Comparison of ENCODE assay signal across 1 cellular context in the genomic region with DNA sequence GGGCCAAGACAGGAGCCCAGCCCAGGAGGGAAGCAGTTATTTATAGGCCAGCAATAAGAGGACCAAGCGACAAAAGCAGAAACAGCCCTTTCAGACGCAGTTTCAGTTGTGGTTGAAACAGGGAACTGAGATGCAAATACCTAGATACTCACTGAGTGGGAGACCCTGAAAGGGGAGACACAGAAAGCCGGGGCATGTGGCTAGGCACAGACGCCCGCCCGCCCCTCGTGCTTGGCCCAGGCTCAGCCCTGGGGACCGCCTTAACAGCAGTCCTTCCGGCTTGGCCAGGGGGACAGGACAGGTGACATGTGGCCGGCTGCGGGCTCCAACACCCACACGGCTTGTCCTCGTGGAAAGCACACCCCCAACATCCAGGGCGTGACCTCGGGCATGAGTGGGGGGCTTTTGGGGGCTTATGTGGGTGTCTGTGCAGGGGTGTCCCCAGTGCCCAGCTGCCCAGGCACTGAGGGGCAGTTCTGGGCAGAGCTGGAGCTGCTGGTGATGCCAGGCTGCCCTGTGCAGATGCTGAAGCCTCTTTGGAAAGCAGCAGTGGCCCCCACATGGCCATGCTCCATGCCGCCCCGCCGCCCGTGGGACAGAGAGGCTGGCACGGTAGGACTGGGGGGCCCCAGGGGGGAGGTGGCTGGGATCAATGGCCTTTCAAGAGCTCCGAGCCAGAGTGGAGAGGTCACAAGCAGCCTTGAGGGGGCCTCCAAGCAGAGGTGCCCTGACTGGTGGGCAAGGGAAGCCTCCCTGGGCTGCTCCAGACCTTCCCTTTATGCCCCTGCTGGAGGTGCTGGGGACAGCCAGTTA.
A peak's percentile ranks its signal among the peaks of the same experiment; 100 is the strongest.
TF ChIP-seq lines count a peak whose summit lies in the region.

No MANE protein-coding gene starts in this region.

TF ChIP-seq in GM12878, 131 proteins besides CTCF, POLR2A, EP300 and RAD21 (continued from another document and continues in another):
- TF ChIP-seq, protein P1, sequence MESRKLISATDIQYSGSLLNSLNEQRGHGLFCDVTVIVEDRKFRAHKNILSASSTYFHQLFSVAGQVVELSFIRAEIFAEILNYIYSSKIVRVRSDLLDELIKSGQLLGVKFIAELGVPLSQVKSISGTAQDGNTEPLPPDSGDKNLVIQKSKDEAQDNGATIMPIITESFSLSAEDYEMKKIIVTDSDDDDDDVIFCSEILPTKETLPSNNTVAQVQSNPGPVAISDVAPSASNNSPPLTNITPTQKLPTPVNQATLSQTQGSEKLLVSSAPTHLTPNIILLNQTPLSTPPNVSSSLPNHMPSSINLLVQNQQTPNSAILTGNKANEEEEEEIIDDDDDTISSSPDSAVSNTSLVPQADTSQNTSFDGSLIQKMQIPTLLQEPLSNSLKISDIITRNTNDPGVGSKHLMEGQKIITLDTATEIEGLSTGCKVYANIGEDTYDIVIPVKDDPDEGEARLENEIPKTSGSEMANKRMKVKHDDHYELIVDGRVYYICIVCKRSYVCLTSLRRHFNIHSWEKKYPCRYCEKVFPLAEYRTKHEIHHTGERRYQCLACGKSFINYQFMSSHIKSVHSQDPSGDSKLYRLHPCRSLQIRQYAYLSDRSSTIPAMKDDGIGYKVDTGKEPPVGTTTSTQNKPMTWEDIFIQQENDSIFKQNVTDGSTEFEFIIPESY (IDR thresholded peaks at IDR 0.05), result no peak
- TF ChIP-seq NR2C2 (IDR thresholded peaks at IDR 0.05; ENCODE audit: borderline replicate concordance, control insufficient read depth, insufficient read length, low read depth), result no peak
- TF ChIP-seq, protein P2, sequence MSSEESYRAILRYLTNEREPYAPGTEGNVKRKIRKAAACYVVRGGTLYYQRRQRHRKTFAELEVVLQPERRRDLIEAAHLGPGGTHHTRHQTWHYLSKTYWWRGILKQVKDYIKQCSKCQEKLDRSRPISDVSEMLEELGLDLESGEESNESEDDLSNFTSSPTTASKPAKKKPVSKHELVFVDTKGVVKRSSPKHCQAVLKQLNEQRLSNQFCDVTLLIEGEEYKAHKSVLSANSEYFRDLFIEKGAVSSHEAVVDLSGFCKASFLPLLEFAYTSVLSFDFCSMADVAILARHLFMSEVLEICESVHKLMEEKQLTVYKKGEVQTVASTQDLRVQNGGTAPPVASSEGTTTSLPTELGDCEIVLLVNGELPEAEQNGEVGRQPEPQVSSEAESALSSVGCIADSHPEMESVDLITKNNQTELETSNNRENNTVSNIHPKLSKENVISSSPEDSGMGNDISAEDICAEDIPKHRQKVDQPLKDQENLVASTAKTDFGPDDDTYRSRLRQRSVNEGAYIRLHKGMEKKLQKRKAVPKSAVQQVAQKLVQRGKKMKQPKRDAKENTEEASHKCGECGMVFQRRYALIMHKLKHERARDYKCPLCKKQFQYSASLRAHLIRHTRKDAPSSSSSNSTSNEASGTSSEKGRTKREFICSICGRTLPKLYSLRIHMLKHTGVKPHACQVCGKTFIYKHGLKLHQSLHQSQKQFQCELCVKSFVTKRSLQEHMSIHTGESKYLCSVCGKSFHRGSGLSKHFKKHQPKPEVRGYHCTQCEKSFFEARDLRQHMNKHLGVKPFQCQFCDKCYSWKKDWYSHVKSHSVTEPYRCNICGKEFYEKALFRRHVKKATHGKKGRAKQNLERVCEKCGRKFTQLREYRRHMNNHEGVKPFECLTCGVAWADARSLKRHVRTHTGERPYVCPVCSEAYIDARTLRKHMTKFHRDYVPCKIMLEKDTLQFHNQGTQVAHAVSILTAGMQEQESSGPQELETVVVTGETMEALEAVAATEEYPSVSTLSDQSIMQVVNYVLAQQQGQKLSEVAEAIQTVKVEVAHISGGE (CRISPR knock-in tag; IDR thresholded peaks at IDR 0.05), result no peak
- TF ChIP-seq, protein P3, sequence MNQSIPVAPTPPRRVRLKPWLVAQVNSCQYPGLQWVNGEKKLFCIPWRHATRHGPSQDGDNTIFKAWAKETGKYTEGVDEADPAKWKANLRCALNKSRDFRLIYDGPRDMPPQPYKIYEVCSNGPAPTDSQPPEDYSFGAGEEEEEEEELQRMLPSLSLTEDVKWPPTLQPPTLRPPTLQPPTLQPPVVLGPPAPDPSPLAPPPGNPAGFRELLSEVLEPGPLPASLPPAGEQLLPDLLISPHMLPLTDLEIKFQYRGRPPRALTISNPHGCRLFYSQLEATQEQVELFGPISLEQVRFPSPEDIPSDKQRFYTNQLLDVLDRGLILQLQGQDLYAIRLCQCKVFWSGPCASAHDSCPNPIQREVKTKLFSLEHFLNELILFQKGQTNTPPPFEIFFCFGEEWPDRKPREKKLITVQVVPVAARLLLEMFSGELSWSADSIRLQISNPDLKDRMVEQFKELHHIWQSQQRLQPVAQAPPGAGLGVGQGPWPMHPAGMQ (IDR thresholded peaks at IDR 0.05; ENCODE audit: borderline replicate concordance), result no peak
- TF ChIP-seq ZNF217 (IDR thresholded peaks at IDR 0.05), result peak; percentile 45; the same call in 1 of the 2 replicates
- no peak for TF ChIP-seq PAX8 (IDR thresholded peaks at IDR 0.05)
- no peak for TF ChIP-seq NFXL1 (IDR thresholded peaks at IDR 0.05; ENCODE audit: borderline replicate concordance)
- peak; percentile 76 to 88; a peak in 2 of 4 replicates for TF ChIP-seq BHLHE40 (IDR thresholded peaks at IDR 0.05; ENCODE audit: borderline replicate concordance in 1 of 2, low read depth in 2 of 2, low read length in 1 of 2)
- TF ChIP-seq ZNF207 (IDR thresholded peaks at IDR 0.05; ENCODE audit: borderline replicate concordance), result peak; percentile 40; the same call in 1 of the 2 replicates
- TF ChIP-seq TBL1XR1 (IDR thresholded peaks at IDR 0.05; ENCODE audit: low read depth, low read length), result peak; percentile 94
- TF ChIP-seq IKZF1 (conservative IDR thresholded peaks at IDR 0.05), result peak; percentile 91
- no peak for TF ChIP-seq YBX1 (IDR thresholded peaks at IDR 0.05)
- TF ChIP-seq IRF4 (IDR thresholded peaks at IDR 0.05; ENCODE audit: low read depth, low read length), result peak; percentile 95
- TF ChIP-seq NRF1 (conservative IDR thresholded peaks at IDR 0.05; ENCODE audit: low read depth, low read length), result no peak
- TF ChIP-seq POLR2AphosphoS5 (IDR thresholded peaks at IDR 0.05; ENCODE audit: low read length), result no peak
- TF ChIP-seq, protein P4, sequence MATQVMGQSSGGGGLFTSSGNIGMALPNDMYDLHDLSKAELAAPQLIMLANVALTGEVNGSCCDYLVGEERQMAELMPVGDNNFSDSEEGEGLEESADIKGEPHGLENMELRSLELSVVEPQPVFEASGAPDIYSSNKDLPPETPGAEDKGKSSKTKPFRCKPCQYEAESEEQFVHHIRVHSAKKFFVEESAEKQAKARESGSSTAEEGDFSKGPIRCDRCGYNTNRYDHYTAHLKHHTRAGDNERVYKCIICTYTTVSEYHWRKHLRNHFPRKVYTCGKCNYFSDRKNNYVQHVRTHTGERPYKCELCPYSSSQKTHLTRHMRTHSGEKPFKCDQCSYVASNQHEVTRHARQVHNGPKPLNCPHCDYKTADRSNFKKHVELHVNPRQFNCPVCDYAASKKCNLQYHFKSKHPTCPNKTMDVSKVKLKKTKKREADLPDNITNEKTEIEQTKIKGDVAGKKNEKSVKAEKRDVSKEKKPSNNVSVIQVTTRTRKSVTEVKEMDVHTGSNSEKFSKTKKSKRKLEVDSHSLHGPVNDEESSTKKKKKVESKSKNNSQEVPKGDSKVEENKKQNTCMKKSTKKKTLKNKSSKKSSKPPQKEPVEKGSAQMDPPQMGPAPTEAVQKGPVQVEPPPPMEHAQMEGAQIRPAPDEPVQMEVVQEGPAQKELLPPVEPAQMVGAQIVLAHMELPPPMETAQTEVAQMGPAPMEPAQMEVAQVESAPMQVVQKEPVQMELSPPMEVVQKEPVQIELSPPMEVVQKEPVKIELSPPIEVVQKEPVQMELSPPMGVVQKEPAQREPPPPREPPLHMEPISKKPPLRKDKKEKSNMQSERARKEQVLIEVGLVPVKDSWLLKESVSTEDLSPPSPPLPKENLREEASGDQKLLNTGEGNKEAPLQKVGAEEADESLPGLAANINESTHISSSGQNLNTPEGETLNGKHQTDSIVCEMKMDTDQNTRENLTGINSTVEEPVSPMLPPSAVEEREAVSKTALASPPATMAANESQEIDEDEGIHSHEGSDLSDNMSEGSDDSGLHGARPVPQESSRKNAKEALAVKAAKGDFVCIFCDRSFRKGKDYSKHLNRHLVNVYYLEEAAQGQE (IDR thresholded peaks at IDR 0.05; ENCODE audit: low read depth, low read length), result no peak
- no peak for TF ChIP-seq SUPT20H (IDR thresholded peaks at IDR 0.05; ENCODE audit: borderline replicate concordance, control insufficient read depth, low read depth, low read length)
- TF ChIP-seq RUNX3 (IDR thresholded peaks at IDR 0.05; ENCODE audit: low read length), result peak; percentile 97
- TF ChIP-seq, protein P5, sequence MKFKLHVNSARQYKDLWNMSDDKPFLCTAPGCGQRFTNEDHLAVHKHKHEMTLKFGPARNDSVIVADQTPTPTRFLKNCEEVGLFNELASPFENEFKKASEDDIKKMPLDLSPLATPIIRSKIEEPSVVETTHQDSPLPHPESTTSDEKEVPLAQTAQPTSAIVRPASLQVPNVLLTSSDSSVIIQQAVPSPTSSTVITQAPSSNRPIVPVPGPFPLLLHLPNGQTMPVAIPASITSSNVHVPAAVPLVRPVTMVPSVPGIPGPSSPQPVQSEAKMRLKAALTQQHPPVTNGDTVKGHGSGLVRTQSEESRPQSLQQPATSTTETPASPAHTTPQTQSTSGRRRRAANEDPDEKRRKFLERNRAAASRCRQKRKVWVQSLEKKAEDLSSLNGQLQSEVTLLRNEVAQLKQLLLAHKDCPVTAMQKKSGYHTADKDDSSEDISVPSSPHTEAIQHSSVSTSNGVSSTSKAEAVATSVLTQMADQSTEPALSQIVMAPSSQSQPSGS (IDR thresholded peaks at IDR 0.05; ENCODE audit: low read length), result no peak
- TF ChIP-seq CBFB (IDR thresholded peaks at IDR 0.05; ENCODE audit: low read depth), result peak; percentile 67; the same call in 1 of the 2 replicates
- no peak for TF ChIP-seq SMAD1 (IDR thresholded peaks at IDR 0.05; ENCODE audit: low read depth, partially characterized antibody)
- TF ChIP-seq RFX5 (IDR thresholded peaks at IDR 0.05; ENCODE audit: low read depth, low read length), result no peak
- no peak for TF ChIP-seq SIN3A (IDR thresholded peaks at IDR 0.05; ENCODE audit: low read depth, low read length)
- TF ChIP-seq, protein P6, sequence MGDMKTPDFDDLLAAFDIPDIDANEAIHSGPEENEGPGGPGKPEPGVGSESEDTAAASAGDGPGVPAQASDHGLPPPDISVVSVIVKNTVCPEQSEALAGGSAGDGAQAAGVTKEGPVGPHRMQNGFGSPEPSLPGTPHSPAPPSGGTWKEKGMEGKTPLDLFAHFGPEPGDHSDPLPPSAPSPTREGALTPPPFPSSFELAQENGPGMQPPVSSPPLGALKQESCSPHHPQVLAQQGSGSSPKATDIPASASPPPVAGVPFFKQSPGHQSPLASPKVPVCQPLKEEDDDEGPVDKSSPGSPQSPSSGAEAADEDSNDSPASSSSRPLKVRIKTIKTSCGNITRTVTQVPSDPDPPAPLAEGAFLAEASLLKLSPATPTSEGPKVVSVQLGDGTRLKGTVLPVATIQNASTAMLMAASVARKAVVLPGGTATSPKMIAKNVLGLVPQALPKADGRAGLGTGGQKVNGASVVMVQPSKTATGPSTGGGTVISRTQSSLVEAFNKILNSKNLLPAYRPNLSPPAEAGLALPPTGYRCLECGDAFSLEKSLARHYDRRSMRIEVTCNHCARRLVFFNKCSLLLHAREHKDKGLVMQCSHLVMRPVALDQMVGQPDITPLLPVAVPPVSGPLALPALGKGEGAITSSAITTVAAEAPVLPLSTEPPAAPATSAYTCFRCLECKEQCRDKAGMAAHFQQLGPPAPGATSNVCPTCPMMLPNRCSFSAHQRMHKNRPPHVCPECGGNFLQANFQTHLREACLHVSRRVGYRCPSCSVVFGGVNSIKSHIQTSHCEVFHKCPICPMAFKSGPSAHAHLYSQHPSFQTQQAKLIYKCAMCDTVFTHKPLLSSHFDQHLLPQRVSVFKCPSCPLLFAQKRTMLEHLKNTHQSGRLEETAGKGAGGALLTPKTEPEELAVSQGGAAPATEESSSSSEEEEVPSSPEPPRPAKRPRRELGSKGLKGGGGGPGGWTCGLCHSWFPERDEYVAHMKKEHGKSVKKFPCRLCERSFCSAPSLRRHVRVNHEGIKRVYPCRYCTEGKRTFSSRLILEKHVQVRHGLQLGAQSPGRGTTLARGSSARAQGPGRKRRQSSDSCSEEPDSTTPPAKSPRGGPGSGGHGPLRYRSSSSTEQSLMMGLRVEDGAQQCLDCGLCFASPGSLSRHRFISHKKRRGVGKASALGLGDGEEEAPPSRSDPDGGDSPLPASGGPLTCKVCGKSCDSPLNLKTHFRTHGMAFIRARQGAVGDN (IDR thresholded peaks at IDR 0.05), result peak; percentile 34; the same call in 1 of the 2 replicates
- TF ChIP-seq NFIC (IDR thresholded peaks at IDR 0.05; ENCODE audit: low read depth, low read length), result no peak; the same call in 1 of the 2 replicates
- TF ChIP-seq YY1 (IDR thresholded peaks at IDR 0.05; ENCODE audit: low read depth, low read length), result no peak
- TF ChIP-seq BACH1 (IDR thresholded peaks at IDR 0.05; ENCODE audit: borderline replicate concordance), result no peak; the same call in 1 of the 2 replicates
- peak; percentile 93 for TF ChIP-seq MEF2B (IDR thresholded peaks at IDR 0.05; ENCODE audit: partially characterized antibody, poor library complexity, severe bottlenecking)
- TF ChIP-seq, protein P7, sequence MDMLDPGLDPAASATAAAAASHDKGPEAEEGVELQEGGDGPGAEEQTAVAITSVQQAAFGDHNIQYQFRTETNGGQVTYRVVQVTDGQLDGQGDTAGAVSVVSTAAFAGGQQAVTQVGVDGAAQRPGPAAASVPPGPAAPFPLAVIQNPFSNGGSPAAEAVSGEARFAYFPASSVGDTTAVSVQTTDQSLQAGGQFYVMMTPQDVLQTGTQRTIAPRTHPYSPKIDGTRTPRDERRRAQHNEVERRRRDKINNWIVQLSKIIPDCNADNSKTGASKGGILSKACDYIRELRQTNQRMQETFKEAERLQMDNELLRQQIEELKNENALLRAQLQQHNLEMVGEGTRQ (IDR thresholded peaks at IDR 0.05; ENCODE audit: borderline replicate concordance, low read depth, low read length), result no peak
- no peak for TF ChIP-seq KLF5 (IDR thresholded peaks at IDR 0.05; ENCODE audit: partially characterized antibody)
- no peak for TF ChIP-seq TCF3 (IDR thresholded peaks at IDR 0.05; ENCODE audit: borderline replicate concordance, insufficient read depth, low read depth, low read length)
- TF ChIP-seq BMI1 (IDR thresholded peaks at IDR 0.05; ENCODE audit: borderline replicate concordance), result no peak
- peak; percentile 81 for TF ChIP-seq PAX5 (IDR thresholded peaks at IDR 0.05; ENCODE audit: borderline replicate concordance, low read depth, low read length)
- peak; percentile 95 for TF ChIP-seq EED (IDR thresholded peaks at IDR 0.05; ENCODE audit: low read depth)
- TF ChIP-seq ZSCAN29 (IDR thresholded peaks at IDR 0.05), result no peak
- TF ChIP-seq HCFC1 (IDR thresholded peaks at IDR 0.05; ENCODE audit: low read length), result no peak
- TF ChIP-seq, protein P8, sequence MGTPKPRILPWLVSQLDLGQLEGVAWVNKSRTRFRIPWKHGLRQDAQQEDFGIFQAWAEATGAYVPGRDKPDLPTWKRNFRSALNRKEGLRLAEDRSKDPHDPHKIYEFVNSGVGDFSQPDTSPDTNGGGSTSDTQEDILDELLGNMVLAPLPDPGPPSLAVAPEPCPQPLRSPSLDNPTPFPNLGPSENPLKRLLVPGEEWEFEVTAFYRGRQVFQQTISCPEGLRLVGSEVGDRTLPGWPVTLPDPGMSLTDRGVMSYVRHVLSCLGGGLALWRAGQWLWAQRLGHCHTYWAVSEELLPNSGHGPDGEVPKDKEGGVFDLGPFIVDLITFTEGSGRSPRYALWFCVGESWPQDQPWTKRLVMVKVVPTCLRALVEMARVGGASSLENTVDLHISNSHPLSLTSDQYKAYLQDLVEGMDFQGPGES (IDR thresholded peaks at IDR 0.05), result no peak
- TF ChIP-seq ZNF622 (IDR thresholded peaks at IDR 0.05), result no peak
- no peak for TF ChIP-seq PML (IDR thresholded peaks at IDR 0.05; ENCODE audit: low read length)
- no peak for TF ChIP-seq POLR2AphosphoS2 (IDR thresholded peaks at IDR 0.05; ENCODE audit: low read depth, low read length)
- no peak for TF ChIP-seq HDAC6 (IDR thresholded peaks at IDR 0.05; ENCODE audit: unreplicated experiment)
- peak; percentile 92 for TF ChIP-seq SPI1 (IDR thresholded peaks at IDR 0.05; ENCODE audit: borderline replicate concordance, insufficient read depth, low read depth, low read length)
